Comparison of ENCODE assay signal across 1 cellular context in the genomic region with DNA sequence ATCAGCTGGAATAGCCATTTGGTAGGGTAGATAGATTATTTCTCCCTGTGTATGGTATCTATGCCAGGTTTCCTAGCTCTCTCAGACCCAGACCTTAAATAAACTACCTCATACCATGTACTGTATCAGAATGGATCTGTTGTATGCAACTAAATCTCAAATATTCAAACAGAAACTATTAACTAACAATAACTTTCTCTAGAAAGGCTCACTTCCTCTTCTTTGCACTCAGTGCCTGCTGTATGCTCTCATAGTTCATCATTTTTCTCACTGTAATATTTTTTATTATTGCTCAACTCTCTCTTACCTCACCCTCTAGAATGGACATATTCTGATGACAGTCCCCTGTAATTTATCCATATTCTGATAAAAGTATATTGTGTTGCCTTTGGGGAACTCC.
TF ChIP-seq lines count a peak whose summit lies in the region.

No MANE protein-coding gene starts in this region.

TF ChIP-seq in GM23338, 12 proteins besides CTCF, POLR2A, EP300 and RAD21 (continued from another document):
- TF ChIP-seq, protein P1, sequence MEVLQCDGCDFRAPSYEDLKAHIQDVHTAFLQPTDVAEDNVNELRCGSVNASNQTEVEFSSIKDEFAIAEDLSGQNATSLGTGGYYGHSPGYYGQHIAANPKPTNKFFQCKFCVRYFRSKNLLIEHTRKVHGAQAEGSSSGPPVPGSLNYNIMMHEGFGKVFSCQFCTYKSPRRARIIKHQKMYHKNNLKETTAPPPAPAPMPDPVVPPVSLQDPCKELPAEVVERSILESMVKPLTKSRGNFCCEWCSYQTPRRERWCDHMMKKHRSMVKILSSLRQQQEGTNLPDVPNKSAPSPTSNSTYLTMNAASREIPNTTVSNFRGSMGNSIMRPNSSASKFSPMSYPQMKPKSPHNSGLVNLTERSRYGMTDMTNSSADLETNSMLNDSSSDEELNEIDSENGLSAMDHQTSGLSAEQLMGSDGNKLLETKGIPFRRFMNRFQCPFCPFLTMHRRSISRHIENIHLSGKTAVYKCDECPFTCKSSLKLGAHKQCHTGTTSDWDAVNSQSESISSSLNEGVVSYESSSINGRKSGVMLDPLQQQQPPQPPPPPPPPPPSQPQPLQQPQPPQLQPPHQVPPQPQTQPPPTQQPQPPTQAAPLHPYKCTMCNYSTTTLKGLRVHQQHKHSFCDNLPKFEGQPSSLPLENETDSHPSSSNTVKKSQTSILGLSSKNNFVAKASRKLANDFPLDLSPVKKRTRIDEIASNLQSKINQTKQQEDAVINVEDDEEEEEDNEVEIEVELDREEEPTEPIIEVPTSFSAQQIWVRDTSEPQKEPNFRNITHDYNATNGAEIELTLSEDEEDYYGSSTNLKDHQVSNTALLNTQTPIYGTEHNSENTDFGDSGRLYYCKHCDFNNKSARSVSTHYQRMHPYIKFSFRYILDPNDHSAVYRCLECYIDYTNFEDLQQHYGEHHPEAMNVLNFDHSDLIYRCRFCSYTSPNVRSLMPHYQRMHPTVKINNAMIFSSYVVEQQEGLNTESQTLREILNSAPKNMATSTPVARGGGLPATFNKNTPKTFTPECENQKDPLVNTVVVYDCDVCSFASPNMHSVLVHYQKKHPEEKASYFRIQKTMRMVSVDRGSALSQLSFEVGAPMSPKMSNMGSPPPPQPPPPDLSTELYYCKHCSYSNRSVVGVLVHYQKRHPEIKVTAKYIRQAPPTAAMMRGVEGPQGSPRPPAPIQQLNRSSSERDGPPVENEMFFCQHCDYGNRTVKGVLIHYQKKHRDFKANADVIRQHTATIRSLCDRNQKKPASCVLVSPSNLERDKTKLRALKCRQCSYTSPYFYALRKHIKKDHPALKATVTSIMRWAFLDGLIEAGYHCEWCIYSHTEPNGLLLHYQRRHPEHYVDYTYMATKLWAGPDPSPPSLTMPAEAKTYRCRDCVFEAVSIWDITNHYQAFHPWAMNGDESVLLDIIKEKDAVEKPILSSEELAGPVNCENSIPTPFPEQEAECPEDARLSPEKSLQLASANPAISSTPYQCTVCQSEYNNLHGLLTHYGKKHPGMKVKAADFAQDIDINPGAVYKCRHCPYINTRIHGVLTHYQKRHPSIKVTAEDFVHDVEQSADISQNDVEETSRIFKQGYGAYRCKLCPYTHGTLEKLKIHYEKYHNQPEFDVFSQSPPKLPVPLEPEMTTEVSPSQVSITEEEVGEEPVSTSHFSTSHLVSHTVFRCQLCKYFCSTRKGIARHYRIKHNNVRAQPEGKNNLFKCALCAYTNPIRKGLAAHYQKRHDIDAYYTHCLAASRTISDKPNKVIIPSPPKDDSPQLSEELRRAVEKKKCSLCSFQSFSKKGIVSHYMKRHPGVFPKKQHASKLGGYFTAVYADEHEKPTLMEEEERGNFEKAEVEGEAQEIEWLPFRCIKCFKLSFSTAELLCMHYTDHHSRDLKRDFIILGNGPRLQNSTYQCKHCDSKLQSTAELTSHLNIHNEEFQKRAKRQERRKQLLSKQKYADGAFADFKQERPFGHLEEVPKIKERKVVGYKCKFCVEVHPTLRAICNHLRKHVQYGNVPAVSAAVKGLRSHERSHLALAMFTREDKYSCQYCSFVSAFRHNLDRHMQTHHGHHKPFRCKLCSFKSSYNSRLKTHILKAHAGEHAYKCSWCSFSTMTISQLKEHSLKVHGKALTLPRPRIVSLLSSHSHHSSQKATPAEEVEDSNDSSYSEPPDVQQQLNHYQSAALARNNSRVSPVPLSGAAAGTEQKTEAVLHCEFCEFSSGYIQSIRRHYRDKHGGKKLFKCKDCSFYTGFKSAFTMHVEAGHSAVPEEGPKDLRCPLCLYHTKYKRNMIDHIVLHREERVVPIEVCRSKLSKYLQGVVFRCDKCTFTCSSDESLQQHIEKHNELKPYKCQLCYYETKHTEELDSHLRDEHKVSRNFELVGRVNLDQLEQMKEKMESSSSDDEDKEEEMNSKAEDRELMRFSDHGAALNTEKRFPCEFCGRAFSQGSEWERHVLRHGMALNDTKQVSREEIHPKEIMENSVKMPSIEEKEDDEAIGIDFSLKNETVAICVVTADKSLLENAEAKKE (CRISPR knock-in tag; IDR thresholded peaks at IDR 0.05), result no peak
- TF ChIP-seq ZNF331 (CRISPR knock-in tag; IDR thresholded peaks at IDR 0.05; ENCODE audit: low read depth), result no peak
